ENCODE assay signal across 19 cellular contexts in genomic region chr14:59130472-59130871, GRCh38.
"Had no signal": no experiment of that assay in that cellular context is flagged by ENCODE, and none has a peak within 500 bp of the region (broad histone marks: within the 10 kb centered on the region; RNA-seq: fewer than 3 reads in every experiment).

No MANE protein-coding gene starts in this region.

- ATAC-seq: activated T-helper 17 cell treated with anti-CD3 and anti-CD28 coated beads, Interleukin-2, amount 50 U/mL, for 72 hours; gastrocnemius medialis had no signal

- H3K9me3 Mint-ChIP-seq: activated T-helper 17 cell treated with anti-CD3 and anti-CD28 coated beads, Interleukin-2, amount 50 U/mL, for 72 hours; endodermal cell; naive B cell had no signal

- H3K27me3 ChIP-seq: breast epithelium, dorsolateral prefrontal cortex, gastrocnemius medialis, heart right ventricle, neutrophil had no signal

- H3K36me3 Mint-ChIP-seq: naive B cell had no signal

- FAIRE-seq: small intestine had no signal

- H3K4me3 ChIP-seq: breast epithelium, dorsolateral prefrontal cortex, gastrocnemius medialis had no signal

- H3K9me3 ChIP-seq: breast epithelium, gastrocnemius medialis, heart right ventricle, neutrophil had no signal

- H3K4me1 ChIP-seq: breast epithelium, gastrocnemius medialis had no signal

- H3K27ac ChIP-seq: breast epithelium, dorsolateral prefrontal cortex, gastrocnemius medialis, heart right ventricle, neutrophil had no signal

- H3K4me1 Mint-ChIP-seq: activated T-helper 17 cell treated with anti-CD3 and anti-CD28 coated beads, Interleukin-2, amount 50 U/mL, for 72 hours; endodermal cell; naive B cell had no signal

- H3K36me3 ChIP-seq: breast epithelium, gastrocnemius medialis, heart right ventricle, neutrophil had no signal

- H3K27ac Mint-ChIP-seq: activated T-helper 17 cell treated with anti-CD3 and anti-CD28 coated beads, Interleukin-2, amount 50 U/mL, for 72 hours; endodermal cell; naive B cell had no signal

- DNase-seq: activated CD4-positive, alpha-beta T cell treated with anti-CD3 and anti-CD28 coated beads, Interleukin-2, amount 50 U/mL, for 48 hours; activated CD4-positive, CD25-positive, alpha-beta regulatory T cell treated with anti-CD3 and anti-CD28 coated beads, Interleukin-2, amount 50 U/mL, for 72 hours; activated naive CD4-positive, alpha-beta T cell treated with Interleukin-2 at 50 U/mL for 16 hours; dorsolateral prefrontal cortex; endodermal cell; erythroblast; gastrocnemius medialis; mammary epithelial cell; naive B cell; retina; small intestine; stimulated activated CD4-positive, alpha-beta T cell treated with anti-CD3 and anti-CD28 coated beads, Interleukin-4, amount 100 ng/mL, for 24 hours; stimulated activated naive CD4-positive, alpha-beta T cell; T-helper 1 cell; T1000 had no signal

- H3K4me3 Mint-ChIP-seq: activated T-helper 17 cell treated with anti-CD3 and anti-CD28 coated beads, Interleukin-2, amount 50 U/mL, for 72 hours; endodermal cell; naive B cell had no signal
